In the genomic region with DNA sequence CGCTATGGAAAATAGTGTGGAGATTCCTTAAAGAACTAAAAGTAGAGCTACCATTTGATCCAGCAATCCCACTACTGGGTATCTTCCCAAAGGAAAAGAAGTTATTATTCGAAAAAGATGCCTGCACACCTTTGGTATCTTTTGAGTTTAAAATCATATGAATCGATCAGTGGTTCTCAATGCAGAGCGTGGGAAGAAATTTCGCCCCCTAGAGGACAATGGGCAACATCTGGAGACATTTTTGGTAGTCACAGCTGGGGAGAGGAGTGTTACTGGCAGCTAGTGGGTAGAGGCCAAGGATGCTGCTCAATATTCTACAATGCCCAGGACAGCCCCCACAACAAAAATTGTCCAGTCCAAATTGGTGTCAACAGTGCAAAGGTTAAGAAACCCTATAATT, we compare ENCODE assay signal across 8 cellular contexts.
A peak's percentile ranks its signal among the peaks of the same experiment; 100 is the strongest.
DNase-seq lines count a peak whose midpoint lies in the region; ATAC-seq and TF ChIP-seq lines count a peak whose summit lies in the region.

No MANE protein-coding gene starts in this region.

- H3K9me3 ChIP-seq in breast epithelium = no peaks in the 10 kb centered on the region

- POLR2A ChIA-PET in MCF 10A (lab: Yijun Ruan, JAX) = interaction anchor here (0.6 kb wide), 1 partner anchor 145 kb away, joined by 3 read pairs; no protein-coding TSS in a partner anchor
- POLR2A ChIA-PET in activated CD8-positive, alpha-beta T cell treated with anti-CD3 and anti-CD28 coated beads, Interleukin-2, amount 10 ng/mL, durations not matched to agents 7 days and 5 days (lab: Charles Lee) = no interaction called here

- H3K27ac Mint-ChIP-seq in MCF 10A (ENCODE audit: low read depth, unreplicated experiment) = no peak overlapping the region
- H3K27ac Mint-ChIP-seq in activated CD8-positive, alpha-beta T cell treated with anti-CD3 and anti-CD28 coated beads, Interleukin-2, amount 10 ng/mL, durations not matched to agents 7 days and 5 days = no peak overlapping the region
- no peak overlapping the region for H3K27ac Mint-ChIP-seq in stimulated activated naive B cell treated with anti-CD40 and anti-IgM and Interleukin-4, amounts not matched to agents 10 μg/mL and 1 μg/mL and 100 μg/mL, for 72 hours
- no peak overlapping the region for H3K27ac Mint-ChIP-seq in effector memory CD8-positive, alpha-beta T cell

- H3K36me3 ChIP-seq in breast epithelium = no peaks in the 10 kb centered on the region

- H3K4me1 ChIP-seq in breast epithelium = no peaks in the 10 kb centered on the region

- H3K9me3 Mint-ChIP-seq in MCF 10A (ENCODE audit: unreplicated experiment) = no peaks in the 10 kb centered on the region
- H3K9me3 Mint-ChIP-seq in activated CD8-positive, alpha-beta T cell treated with anti-CD3 and anti-CD28 coated beads, Interleukin-2, amount 10 ng/mL, durations not matched to agents 7 days and 5 days (ENCODE audit: insufficient read depth) = no peaks in the 10 kb centered on the region
- peaks cover 0 to 2% of the 10 kb centered on the region in 2 donors for H3K9me3 Mint-ChIP-seq in stimulated activated naive B cell treated with anti-CD40 and anti-IgM and Interleukin-4, amounts not matched to agents 10 μg/mL and 1 μg/mL and 100 μg/mL, for 72 hours
- H3K9me3 Mint-ChIP-seq in effector memory CD8-positive, alpha-beta T cell = no peaks in the 10 kb centered on the region

- H3K4me1 Mint-ChIP-seq in MCF 10A (ENCODE audit: insufficient read depth, unreplicated experiment) = no peaks in the 10 kb centered on the region
- H3K4me1 Mint-ChIP-seq in activated CD8-positive, alpha-beta T cell treated with anti-CD3 and anti-CD28 coated beads, Interleukin-2, amount 10 ng/mL, durations not matched to agents 7 days and 5 days (ENCODE audit: low read depth) = peaks cover 4% of the 10 kb centered on the region
- no peaks in the 10 kb centered on the region for H3K4me1 Mint-ChIP-seq in stimulated activated naive B cell treated with anti-CD40 and anti-IgM and Interleukin-4, amounts not matched to agents 10 μg/mL and 1 μg/mL and 100 μg/mL, for 72 hours
- peaks cover 0 to 2% of the 10 kb centered on the region in 2 donors for H3K4me1 Mint-ChIP-seq in effector memory CD8-positive, alpha-beta T cell (ENCODE audit: low read depth in 2 of 2)

- no peaks in the 10 kb centered on the region for H3K27me3 ChIP-seq in breast epithelium

- peaks cover 14% of the 10 kb centered on the region for H3K27me3 Mint-ChIP-seq in MCF 10A (ENCODE audit: insufficient read depth, unreplicated experiment)
- peaks cover 16% of the 10 kb centered on the region for H3K27me3 Mint-ChIP-seq in activated CD8-positive, alpha-beta T cell treated with anti-CD3 and anti-CD28 coated beads, Interleukin-2, amount 10 ng/mL, durations not matched to agents 7 days and 5 days (ENCODE audit: low read depth)
- H3K27me3 Mint-ChIP-seq in stimulated activated naive B cell treated with anti-CD40 and anti-IgM and Interleukin-4, amounts not matched to agents 10 μg/mL and 1 μg/mL and 100 μg/mL, for 72 hours = peaks cover 6% of the 10 kb centered on the region in 2 donors
- peaks cover 15 to 37% of the 10 kb centered on the region in 2 donors for H3K27me3 Mint-ChIP-seq in effector memory CD8-positive, alpha-beta T cell

- no peak overlapping the region for H3K4me3 Mint-ChIP-seq in MCF 10A (ENCODE audit: unreplicated experiment)
- no peak overlapping the region for H3K4me3 Mint-ChIP-seq in activated CD8-positive, alpha-beta T cell treated with anti-CD3 and anti-CD28 coated beads, Interleukin-2, amount 10 ng/mL, durations not matched to agents 7 days and 5 days
- H3K4me3 Mint-ChIP-seq in stimulated activated naive B cell treated with anti-CD40 and anti-IgM and Interleukin-4, amounts not matched to agents 10 μg/mL and 1 μg/mL and 100 μg/mL, for 72 hours = no peak overlapping the region
- H3K4me3 Mint-ChIP-seq in effector memory CD8-positive, alpha-beta T cell = no peak overlapping the region

- DNase-seq in MCF 10A (ENCODE audit: unreplicated experiment) = peak; percentile 53
- DNase-seq in breast epithelium (ENCODE audit: low spot score in 2 of 2) = no peak
- peak; percentile 26 for DNase-seq in activated CD8-positive, alpha-beta T cell treated with anti-CD3 and anti-CD28 coated beads, Interleukin-2, amount 10 ng/mL, durations not matched to agents 7 days and 5 days
- DNase-seq in stimulated activated naive B cell treated with anti-CD40 and anti-IgM and Interleukin-4, amounts not matched to agents 10 μg/mL and 1 μg/mL and 100 μg/mL, for 72 hours = no peak
- no peak for DNase-seq in NCI-H1105 (lab: John Stamatoyannopoulos, UW)
- no peak for DNase-seq in effector memory CD8-positive, alpha-beta T cell
- no peak for DNase-seq in activated CD4-positive, CD25-positive, alpha-beta regulatory T cell (lab: John Stamatoyannopoulos, UW)

- no peak overlapping the region for H3K4me3 ChIP-seq in breast epithelium

- peak; percentile 56 for ATAC-seq in HG03066 (IDR thresholded peaks at IDR 0.05; ENCODE audit: low read depth, unreplicated experiment)
- ATAC-seq in activated CD8-positive, alpha-beta T cell treated with anti-CD3 and anti-CD28 coated beads, Interleukin-2, amount 10 ng/mL, durations not matched to agents 7 days and 5 days = no peak
- peak; percentile 38 to 46 for ATAC-seq in stimulated activated naive B cell treated with anti-CD40 and anti-IgM and Interleukin-4, amounts not matched to agents 10 μg/mL and 1 μg/mL and 100 μg/mL, for 72 hours (replicated peaks)
- ATAC-seq in effector memory CD8-positive, alpha-beta T cell (replicated peaks) = no peak

- no TSS peak for BruUV-seq in MCF 10A (replicated peaks; lab: Mats Ljungman, UMichigan)

- no peak overlapping the region for H3K27ac ChIP-seq in breast epithelium

- intact Hi-C loops in MCF 10A (cut with micrococcal nuclease) = no loop called here
- intact Hi-C loops in breast epithelium (cut with DNase I; ENCODE audit: low total_unique reads) = no loop called here

- no peaks in the 10 kb centered on the region for H3K36me3 Mint-ChIP-seq in MCF 10A (ENCODE audit: insufficient read depth, unreplicated experiment)
- no peaks in the 10 kb centered on the region for H3K36me3 Mint-ChIP-seq in activated CD8-positive, alpha-beta T cell treated with anti-CD3 and anti-CD28 coated beads, Interleukin-2, amount 10 ng/mL, durations not matched to agents 7 days and 5 days (ENCODE audit: low read depth)
- H3K36me3 Mint-ChIP-seq in stimulated activated naive B cell treated with anti-CD40 and anti-IgM and Interleukin-4, amounts not matched to agents 10 μg/mL and 1 μg/mL and 100 μg/mL, for 72 hours = no peaks in the 10 kb centered on the region
- H3K36me3 Mint-ChIP-seq in effector memory CD8-positive, alpha-beta T cell (ENCODE audit: insufficient read depth) = no peaks in the 10 kb centered on the region

- TF ChIP-seq POLR2A in breast epithelium (IDR thresholded peaks at IDR 0.05) = no peak

- TF ChIP-seq CTCF in MCF 10A (IDR thresholded peaks at IDR 0.05; ENCODE audit: unreplicated experiment) = peak; percentile 43
- TF ChIP-seq CTCF in breast epithelium (IDR thresholded peaks at IDR 0.05) = no peak

- CTCF ChIA-PET in MCF 10A (lab: Yijun Ruan, JAX) = interaction anchor here (0.5 to 1.1 kb wide), 4 partner anchors 9 to 488 kb away, joined by 3 read pairs; no protein-coding TSS in a partner anchor
- CTCF ChIA-PET in activated CD8-positive, alpha-beta T cell treated with anti-CD3 and anti-CD28 coated beads, Interleukin-2, amount 10 ng/mL, durations not matched to agents 7 days and 5 days (lab: Charles Lee) = interaction anchor here (0.7 to 1.0 kb wide), 2 partner anchors 11 to 519 kb away, joined by 3 to 4 read pairs; no protein-coding TSS in a partner anchor

Comparison
In these comparisons a context has a peak if more than half of its experiments do, and no peak if none do; other contexts are left out.
1. DNase-seq: peak in MCF 10A (single experiment) and activated CD8-positive, alpha-beta T cell treated with anti-CD3 and anti-CD28 coated beads, Interleukin-2, amount 10 ng/mL, durations not matched to agents 7 days and 5 days (single experiment); none in breast epithelium (0 of 2), stimulated activated naive B cell treated with anti-CD40 and anti-IgM and Interleukin-4, amounts not matched to agents 10 μg/mL and 1 μg/mL and 100 μg/mL, for 72 hours (single experiment), NCI-H1105 (single experiment), effector memory CD8-positive, alpha-beta T cell (0 of 3) and activated CD4-positive, CD25-positive, alpha-beta regulatory T cell (0 of 4).
2. ATAC-seq: peak in HG03066 (single experiment) and stimulated activated naive B cell treated with anti-CD40 and anti-IgM and Interleukin-4, amounts not matched to agents 10 μg/mL and 1 μg/mL and 100 μg/mL, for 72 hours (2 of 2); none in activated CD8-positive, alpha-beta T cell treated with anti-CD3 and anti-CD28 coated beads, Interleukin-2, amount 10 ng/mL, durations not matched to agents 7 days and 5 days (single experiment) and effector memory CD8-positive, alpha-beta T cell (single experiment).